ENCODE assay signal across 9 cellular contexts in genomic region chr20:3071610-3072529, GRCh38. TPM values are rescaled to one million over a fixed set of nuclear protein-coding genes. Genes with fewer than 3 reads are reported as not detected.
DNase-seq lines count a peak whose midpoint lies in the region; ATAC-seq and TF ChIP-seq lines count a peak whose summit lies in the region.
"Had no signal": no experiment of that assay in that cellular context is flagged by ENCODE, and none has a peak within 500 bp of the region (broad histone marks: within the 10 kb centered on the region; RNA-seq: fewer than 3 reads in every experiment).

Gene OXT (plus strand): TSS chr20:3071620. CDS start chr20:3071656, 36 bp downstream.

- H3K4me3 ChIP-seq in astrocyte of the cerebellum (ENCODE audit: low read depth, low read length) (peak within 1 kb of the TSS; percentile 26), lower leg skin (ENCODE audit: low read depth, poor library complexity, severe bottlenecking) (peak within 1 kb of the TSS; percentile 49)

- intact Hi-C loops in lower leg skin (cut with DNase I; ENCODE audit: low total_unique reads): no loop called here
- intact Hi-C loops in head of caudate nucleus (cut with DNase I): no loop called here

- DNase-seq in T-helper 9 cell (peak; percentile 65), astrocyte of the cerebellum (ENCODE audit: low read depth) (no peak), lower leg skin (ENCODE audit: low spot score in 2 of 2) (peak in 1 of 2 donors; percentile 91), middle frontal gyrus (ENCODE audit: extremely low spot score, low spot score) (no peak), NAMALWA (ENCODE audit: low spot score) (no peak), head of caudate nucleus (no peak)
- peak; percentile 34 for DNase-seq in stimulated activated CD8-positive, alpha-beta memory T cell treated with anti-CD3 and anti-CD28 coated beads, Interleukin-15, amount 100 ng/mL, for 1 hour (ENCODE audit: low read depth)

- no peak for ATAC-seq in GM19351 (IDR thresholded peaks at IDR 0.05; ENCODE audit: unreplicated experiment)

- no peak for TF ChIP-seq CTCF in astrocyte of the cerebellum (IDR thresholded peaks at IDR 0.05; ENCODE audit: low read depth, low read length, missing control alignments)
- TF ChIP-seq CTCF in lower leg skin (IDR thresholded peaks at IDR 0.05): no peak

- in situ Hi-C loops in astrocyte of the cerebellum (cut with HindIII; ENCODE audit: low sequenced_read_pairs): no loop called here

- WGBS in lower leg skin, 2 donors: 16 to 23% methylated on average over 37 to 43 of the region's 95 CpGs

- no peak for TF ChIP-seq POLR2A in lower leg skin (IDR thresholded peaks at IDR 0.05)

RNA-seq across cellular contexts. Expression of gene OXT, which starts in this region (rescaled TPM):
- not detected for total RNA-seq in lower leg skin
- total RNA-seq: NCI-H460 had no signal

Comparison
In these comparisons a context has a peak if more than half of its experiments do, and no peak if none do; other contexts are left out.
1. DNase-seq: peak in T-helper 9 cell (single experiment) and stimulated activated CD8-positive, alpha-beta memory T cell treated with anti-CD3 and anti-CD28 coated beads, Interleukin-15, amount 100 ng/mL, for 1 hour (single experiment); none in astrocyte of the cerebellum (single experiment), middle frontal gyrus (single experiment), NAMALWA (single experiment) and head of caudate nucleus (0 of 42).